ENCODE assay signal across 18 cellular contexts in genomic region chr14:56918849-56919574, GRCh38.
"Had no signal": no experiment of that assay in that cellular context is flagged by ENCODE, and none has a peak within 500 bp of the region (broad histone marks: within the 10 kb centered on the region; RNA-seq: fewer than 3 reads in every experiment).

No MANE protein-coding gene starts in this region.

- H3K4me1 Mint-ChIP-seq: activated naive CD8-positive, alpha-beta T cell treated with anti-CD3 and anti-CD28 coated beads for 36 hours; nephron progenitor cell had no signal

- H3K36me3 Mint-ChIP-seq: activated naive CD8-positive, alpha-beta T cell treated with anti-CD3 and anti-CD28 coated beads for 36 hours had no signal

- ATAC-seq: left lung had no signal

- H3K36me3 ChIP-seq: esophagus squamous epithelium, left lung, thyroid gland had no signal

- H3K27ac Mint-ChIP-seq: activated naive CD8-positive, alpha-beta T cell treated with anti-CD3 and anti-CD28 coated beads for 36 hours; nephron progenitor cell had no signal

- H3K27ac ChIP-seq: esophagus squamous epithelium, left lung, thyroid gland, WERI-Rb-1 had no signal

- H3K27me3 ChIP-seq: esophagus squamous epithelium, left lung, thyroid gland had no signal

- H3K4me1 ChIP-seq: esophagus squamous epithelium, left lung, thyroid gland had no signal

- H3K4me3 Mint-ChIP-seq: activated naive CD8-positive, alpha-beta T cell treated with anti-CD3 and anti-CD28 coated beads for 36 hours; nephron progenitor cell had no signal

- H3K4me3 ChIP-seq: esophagus squamous epithelium, left lung, thyroid gland had no signal

- H3K9me3 ChIP-seq: esophagus squamous epithelium, thyroid gland had no signal

- DNase-seq: activated CD4-positive, alpha-beta T cell treated with anti-CD3 and anti-CD28 coated beads, Interleukin-2, amount 50 U/mL, for 48 hours; activated naive CD4-positive, alpha-beta T cell; activated naive CD8-positive, alpha-beta T cell treated with anti-CD3 and anti-CD28 coated beads for 36 hours; amniotic stem cell; dermis blood vessel endothelial cell; effector memory CD4-positive, alpha-beta T cell; esophagus squamous epithelium; left lung; midbrain; nephron progenitor cell; nucleus accumbens; posterior cingulate gyrus; retina; stimulated activated CD4-positive, alpha-beta T cell treated with anti-CD3 and anti-CD28 coated beads, Interleukin-12 subunit alpha, Interleukin-12 subunit beta, amount 100 ng/mL, for 4 hours; stimulated activated CD4-positive, alpha-beta T cell treated with anti-CD3 and anti-CD28 coated beads, Interleukin-2, amount 100 ng/mL, for 24 hours; stimulated activated naive CD4-positive, alpha-beta T cell treated with Interleukin-2 at 50 U/mL for 16 hours; thyroid gland; WERI-Rb-1 had no signal
